In genomic region chr4:10347281-10347795, GRCh38 we compare ENCODE assay signal across 15 cellular contexts.
A peak's percentile ranks its signal among the peaks of the same experiment; 100 is the strongest.
DNase-seq lines count a peak whose midpoint lies in the region; ATAC-seq and TF ChIP-seq lines count a peak whose summit lies in the region.
"Had no signal": no experiment of that assay in that cellular context is flagged by ENCODE, and none has a peak within 500 bp of the region (broad histone marks: within the 10 kb centered on the region; RNA-seq: fewer than 3 reads in every experiment).

No MANE protein-coding gene starts in this region.

- peak; percentile 15 for DNase-seq in EH (ENCODE audit: low read depth)
- peak; percentile 11 for DNase-seq in LNCaP clone FGC (ENCODE audit: low read depth)
- DNase-seq in cerebellar cortex (ENCODE audit: low spot score): peak; percentile 75
- DNase-seq in myocyte (ENCODE audit: low read depth): peak; percentile 13
- no peak for DNase-seq in occipital lobe (lab: John Stamatoyannopoulos, UW)
- no peak for DNase-seq in dorsolateral prefrontal cortex
- DNase-seq: 8988T; AML-193; Caco-2; CD8-positive, alpha-beta memory T cell; DND-41; GOT3; H9 had no signal

- H3K4me3 ChIP-seq in LNCaP clone FGC (ENCODE audit: low read depth, low read length): no peak overlapping the region
- no peak overlapping the region for H3K4me3 ChIP-seq in dorsolateral prefrontal cortex
- H3K4me3 ChIP-seq: BLaER1 had no signal

- no peaks in the 10 kb centered on the region for H3K27me3 ChIP-seq in dorsolateral prefrontal cortex
- H3K27me3 ChIP-seq: BLaER1 had no signal

- no peak overlapping the region for H3K27ac ChIP-seq in dorsolateral prefrontal cortex
- H3K27ac ChIP-seq: BLaER1 had no signal

- no peak for ATAC-seq in GM21367 (IDR thresholded peaks at IDR 0.05; ENCODE audit: unreplicated experiment)

- intact Hi-C loops in dorsolateral prefrontal cortex (cut with DNase I): no loop called here

- no peak for TF ChIP-seq CTCF in LNCaP clone FGC (IDR thresholded peaks at IDR 0.05; ENCODE audit: control insufficient read depth, extremely low read depth, insufficient read depth)
- TF ChIP-seq CTCF in dorsolateral prefrontal cortex (IDR thresholded peaks at IDR 0.05 in 54 of 56, conservative IDR thresholded peaks at IDR 0.05 in 2 of 56; ENCODE audit: low read depth in 1 of 56, partially characterized antibody in 56 of 56): no peak

Comparison
In these comparisons a context has a peak if more than half of its experiments do, and no peak if none do; other contexts are left out.
1. DNase-seq: peak in EH (single experiment), LNCaP clone FGC (single experiment), cerebellar cortex (single experiment) and myocyte (single experiment); none in occipital lobe (single experiment) and dorsolateral prefrontal cortex (0 of 10).